1 cellular context compared by ENCODE assay signal in genomic region chr16:10925285-10925684, GRCh38.
TF ChIP-seq lines count a peak whose summit lies in the region.

No MANE protein-coding gene starts in this region.

TF ChIP-seq in K562, 482 proteins besides CTCF, POLR2A, EP300 and RAD21:
- peak; percentile 50 for TF ChIP-seq ZNF121 (CRISPR knock-in tag; conservative IDR thresholded peaks at IDR 0.05)
TF ChIP-seq in K562: peak in this region for 1; not testable (repeated sequence) for 481.
